In the genomic region with DNA sequence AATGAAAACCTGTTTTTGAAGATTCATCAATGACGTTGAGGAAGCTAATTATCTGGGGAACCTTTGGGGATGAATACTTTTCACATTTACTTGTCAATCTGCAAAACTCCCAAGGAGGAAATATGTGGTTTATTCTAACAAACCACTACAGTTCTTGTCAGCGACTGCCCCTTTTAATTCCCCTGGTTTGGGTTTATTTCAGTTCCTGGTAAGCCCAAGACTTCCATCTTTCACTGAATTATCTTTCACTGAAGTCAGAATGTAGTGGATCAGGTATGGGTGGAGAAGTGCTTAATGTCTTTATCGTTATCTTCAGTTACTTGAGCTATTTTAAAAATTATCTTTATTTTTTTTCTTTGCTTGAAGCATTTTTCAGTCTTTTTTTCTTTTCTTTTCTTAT, we compare ENCODE assay signal across 1 cellular context.
TF ChIP-seq lines count a peak whose summit lies in the region.

No MANE protein-coding gene starts in this region.

TF ChIP-seq in GM23338, 12 proteins besides CTCF, POLR2A, EP300 and RAD21 (continued from another document):
- TF ChIP-seq JUNB (IDR thresholded peaks at IDR 0.05; ENCODE audit: unreplicated experiment) (no peak), EZH2phosphoT487 (IDR thresholded peaks at IDR 0.05; ENCODE audit: unreplicated experiment) (no peak)
